8 cellular contexts compared by ENCODE assay signal in the genomic region with DNA sequence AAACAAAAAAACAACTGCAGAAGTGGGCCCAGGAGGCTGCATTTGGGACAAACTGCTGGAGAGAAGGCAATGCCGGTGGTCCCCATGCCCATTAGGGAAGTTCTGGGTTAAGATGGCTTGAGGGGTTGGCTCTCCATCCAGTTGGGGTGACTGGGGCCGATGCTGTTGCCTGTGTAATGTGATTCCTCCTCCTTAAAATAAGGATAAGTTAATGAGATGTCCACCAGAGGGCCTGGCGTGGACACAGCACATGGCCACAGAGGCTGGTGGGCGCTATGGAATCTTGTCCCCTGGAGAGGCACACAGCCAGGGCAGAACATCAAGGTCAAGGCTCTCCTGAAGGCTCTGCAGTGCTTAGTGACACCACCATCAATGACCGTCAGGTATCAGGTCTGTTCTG. TPM values are rescaled to one million over a fixed set of nuclear protein-coding genes. Genes with fewer than 3 reads are reported as not detected.
DNase-seq lines count a peak whose midpoint lies in the region; ATAC-seq and TF ChIP-seq lines count a peak whose summit lies in the region.

No MANE protein-coding gene starts in this region.

- TF ChIP-seq CTCF in brain microvascular endothelial cell (IDR thresholded peaks at IDR 0.05; ENCODE audit: low read depth, low read length, missing control alignments) (peak; percentile 60), neural progenitor cell (IDR thresholded peaks at IDR 0.05) (peak; percentile 49)

- H3F3A ChIP-seq in neural progenitor cell (ENCODE audit: low read depth): peaks cover 51% of the 10 kb centered on the region

- H3K9me3 Mint-ChIP-seq in IgD-negative memory B cell (no peaks in the 10 kb centered on the region), neural progenitor cell (no peaks in the 10 kb centered on the region)

- H3K36me3 ChIP-seq in brain microvascular endothelial cell (replicated peaks): no peaks in the 10 kb centered on the region
- no peaks in the 10 kb centered on the region for H3K36me3 ChIP-seq in neural progenitor cell

- peak overlapping the region in 1 of 3 donors; percentile 90 for H3K27ac Mint-ChIP-seq in IgD-negative memory B cell
- H3K27ac Mint-ChIP-seq in neural progenitor cell: peak overlapping the region; percentile 27

- H3K27me3 ChIP-seq in brain microvascular endothelial cell (replicated peaks): peaks cover 65% of the 10 kb centered on the region
- H3K27me3 ChIP-seq in neural progenitor cell: peaks cover 32% of the 10 kb centered on the region

- no peaks in the 10 kb centered on the region for H3K9me3 ChIP-seq in neural progenitor cell (ENCODE audit: low read depth)

- ATAC-seq in HG02642 (IDR thresholded peaks at IDR 0.05; ENCODE audit: poor library complexity, unreplicated experiment): no peak

- H3K27ac ChIP-seq in brain microvascular endothelial cell (no peak overlapping the region), neural progenitor cell (no peak overlapping the region)

- no peak overlapping the region for H3K9ac ChIP-seq in neural progenitor cell

- H3K4me3 ChIP-seq in brain microvascular endothelial cell (ENCODE audit: low read depth, low read length) (no peak overlapping the region), neural progenitor cell (no peak overlapping the region)

- in situ Hi-C loops in brain microvascular endothelial cell (cut with HindIII; ENCODE audit: low pct_ligation_motif_present, low sequenced_read_pairs): no loop called here

- no peak overlapping the region for H3K4me2 ChIP-seq in neural progenitor cell

- H3K4me1 Mint-ChIP-seq in IgD-negative memory B cell (peaks cover 9 to 15% (median 10%) of the 10 kb centered on the region in 3 donors), neural progenitor cell (peaks cover 30% of the 10 kb centered on the region)

- H3K36me3 Mint-ChIP-seq in IgD-negative memory B cell: no peaks in the 10 kb centered on the region
- H3K36me3 Mint-ChIP-seq in neural progenitor cell: no peaks in the 10 kb centered on the region

- DNase-seq in NCI-H748 (lab: John Stamatoyannopoulos, UW; ENCODE audit: unreplicated experiment) (peak; percentile 23), NCI-H748 treated with DMSO at 0.1 percent for 48 hours (lab: John Stamatoyannopoulos, UW) (no peak), brain microvascular endothelial cell (no peak), neural progenitor cell (ENCODE audit: low spot score) (peak; percentile 52), NCI-H1105 treated with DMSO at 0.1 percent for 48 hours (lab: John Stamatoyannopoulos, UW) (no peak)
- DNase-seq in activated CD4-positive, CD25-positive, alpha-beta regulatory T cell (lab: John Stamatoyannopoulos, UW): no peak

- H4K20me1 ChIP-seq in neural progenitor cell (ENCODE audit: low read depth): no peaks in the 10 kb centered on the region

- H3K79me2 ChIP-seq in neural progenitor cell (ENCODE audit: low read depth): peaks cover 11% of the 10 kb centered on the region

- peak overlapping the region in 3 of 4 donors; percentile 55 to 95 (median 81) for H3K4me3 Mint-ChIP-seq in IgD-negative memory B cell
- H3K4me3 Mint-ChIP-seq in neural progenitor cell: peak overlapping the region; percentile 77

- peaks cover 29% of the 10 kb centered on the region for H3K4me1 ChIP-seq in neural progenitor cell

- no peak overlapping the region for H2AFZ ChIP-seq in neural progenitor cell (replicated peaks)

- H3K27me3 Mint-ChIP-seq in IgD-negative memory B cell (peaks cover 2% of the 10 kb centered on the region), neural progenitor cell (ENCODE audit: insufficient read depth, low read depth) (peaks cover 40% of the 10 kb centered on the region)

RNA-seq across cellular contexts. Expression of a gene that starts 1.0 kb away (rescaled TPM):
- polyA plus RNA-seq in IgD-negative memory B cell: 24.5 TPM
- 12.4 and 18.0 TPM in 2 replicates for total RNA-seq in neural progenitor cell (ENCODE audit: low replicate concordance)

Comparison
In these comparisons a context has a peak if more than half of its experiments do, and no peak if none do; other contexts are left out.
1. DNase-seq: peak in NCI-H748 (single experiment) and neural progenitor cell (single experiment); none in NCI-H748 treated with DMSO at 0.1 percent for 48 hours (single experiment), brain microvascular endothelial cell (single experiment), activated CD4-positive, CD25-positive, alpha-beta regulatory T cell (0 of 4) and NCI-H1105 treated with DMSO at 0.1 percent for 48 hours (single experiment).